In genomic region chr4:40629401-40630334, GRCh38 we compare ENCODE assay signal across 8 cellular contexts. TPM values are rescaled to one million over a fixed set of nuclear protein-coding genes. Genes with fewer than 3 reads are reported as not detected.
DNase-seq lines count a peak whose midpoint lies in the region; ATAC-seq and TF ChIP-seq lines count a peak whose summit lies in the region.

Gene RBM47 (minus strand): TSS chr4:40629864. CDS start chr4:40438893, 190,971 bp downstream.

- no peaks in the 10 kb centered on the region for H3K9me2 ChIP-seq in SK-N-SH

- H3K9me3 ChIP-seq in SK-N-SH: no peaks in the 10 kb centered on the region

- peak within 1 kb of the TSS; percentile 94 for H2AFZ ChIP-seq in SK-N-SH (ENCODE audit: low read depth)

- H3K4me3 ChIP-seq in SK-N-SH (ENCODE audit: low read depth in 2 of 2, low read length in 1 of 2): peak within 1 kb of the TSS; percentile 64 to 70

- peaks cover 4% of the 10 kb centered on the region for H3F3A ChIP-seq in SK-N-SH (replicated peaks; ENCODE audit: insufficient read depth)

- peak; percentile 30; the same call in 1 of the 2 replicates for TF ChIP-seq CTCF in SK-N-SH (IDR thresholded peaks at IDR 0.05)

- H3K4me2 ChIP-seq in SK-N-SH: peak within 1 kb of the TSS; percentile 80

- peak in 1 of 2 experiments; percentile 25; a peak in 1 of 4 replicates for TF ChIP-seq EP300 in SK-N-SH (IDR thresholded peaks at IDR 0.05; ENCODE audit: borderline replicate concordance in 1 of 2, low read depth in 1 of 2, low read length in 1 of 2)

- peak; percentile 3; the same call in 1 of the 2 replicates for TF ChIP-seq RAD21 in SK-N-SH (IDR thresholded peaks at IDR 0.05; ENCODE audit: low read length)

- H4K20me1 ChIP-seq in SK-N-SH (ENCODE audit: insufficient read depth): no peaks in the 10 kb centered on the region

- no peaks in the 10 kb centered on the region; a peak in 2 of 4 replicates for H3K4me1 ChIP-seq in SK-N-SH (ENCODE audit: control insufficient read depth in 1 of 2, insufficient read depth in 2 of 2, low read depth in 1 of 2, low read length in 1 of 2)

- peak; percentile 43 for ATAC-seq in GM21390 (IDR thresholded peaks at IDR 0.05; ENCODE audit: unreplicated experiment)

- POLR2A ChIA-PET in SK-N-SH (lab: Yijun Ruan, JAX): no interaction called here

- H3K27ac ChIP-seq in SK-N-SH (ENCODE audit: low read depth in 2 of 2, low read length in 1 of 2) (peak within 1 kb of the TSS in 1 of 2 experiments; percentile 55; a peak in 1 of 4 replicates), layer of hippocampus (ENCODE audit: low read depth, low read length) (peak within 1 kb of the TSS; percentile 75)

- H3K79me2 ChIP-seq in SK-N-SH (ENCODE audit: insufficient read depth): no peaks in the 10 kb centered on the region

- DNase-seq in ELF-1 (ENCODE audit: low read depth, low spot score) (peak; percentile 88), HT1080 (ENCODE audit: low read depth) (peak; percentile 35), SK-N-SH (peak; percentile 80), cerebellum (ENCODE audit: low spot score) (peak; percentile 2), D341Med (ENCODE audit: low spot score) (no peak)
- peak; percentile 35 to 60 for DNase-seq in stimulated activated CD4-positive, alpha-beta T cell treated with anti-CD3 and anti-CD28 coated beads, Interleukin-2, amount 100 ng/mL, for 24 hours

- H3K27me3 ChIP-seq in SK-N-SH (ENCODE audit: insufficient read depth): no peaks in the 10 kb centered on the region
- no peaks in the 10 kb centered on the region for H3K27me3 ChIP-seq in layer of hippocampus (ENCODE audit: control insufficient read depth, insufficient read depth, low read length)

- 29% methylated on average over 32 of the region's 53 CpGs for WGBS in SK-N-SH (ENCODE audit: low lambda C conversion rate)

- no peaks in the 10 kb centered on the region for H3K36me3 ChIP-seq in SK-N-SH (replicated peaks in 1 of 2; ENCODE audit: control insufficient read depth in 1 of 2, insufficient read depth in 2 of 2, low read length in 1 of 2)

- CTCF ChIA-PET in SK-N-SH (lab: Yijun Ruan, JAX): interaction anchor here (1.1 to 1.5 kb wide), 2 partner anchors 24 to 61 kb away, joined by 3 to 4 read pairs; no protein-coding TSS in a partner anchor

- H3K9ac ChIP-seq in SK-N-SH: peak within 1 kb of the TSS; percentile 69; the same call in 1 of the 2 replicates

TF ChIP-seq in SK-N-SH, 30 proteins besides CTCF, POLR2A, EP300 and RAD21:
- TF ChIP-seq TEAD4 (IDR thresholded peaks at IDR 0.05; ENCODE audit: borderline replicate concordance, insufficient read depth) (peak; percentile 29; the same call in 1 of the 2 replicates), NRF1 (IDR thresholded peaks at IDR 0.05; ENCODE audit: low read depth, low read length) (peak; percentile 54), MXI1 (IDR thresholded peaks at IDR 0.05; ENCODE audit: low read depth, low read length) (no peak), SIN3A (IDR thresholded peaks at IDR 0.05; ENCODE audit: borderline replicate concordance, low read depth, low read length) (no peak), GATA2 (CRISPR knock-in tag; IDR thresholded peaks at IDR 0.05) (no peak), GABPA (IDR thresholded peaks at IDR 0.05; ENCODE audit: low read depth) (no peak), ELF1 (IDR thresholded peaks at IDR 0.05) (0 out of 2 replicates have a peak, but pooled peaks have one; percentile 10)
- TF ChIP-seq, protein P1, sequence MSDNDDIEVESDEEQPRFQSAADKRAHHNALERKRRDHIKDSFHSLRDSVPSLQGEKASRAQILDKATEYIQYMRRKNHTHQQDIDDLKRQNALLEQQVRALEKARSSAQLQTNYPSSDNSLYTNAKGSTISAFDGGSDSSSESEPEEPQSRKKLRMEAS (IDR thresholded peaks at IDR 0.05; ENCODE audit: low read depth): no peak
TF ChIP-seq in SK-N-SH: peak in this region for 3.

RNA-seq across cellular contexts. Expression of gene RBM47, which starts in this region (rescaled TPM):
- total RNA-seq in HT1080 (2014; rRNA removed; shearing (Covaris generic)): 1.2 and 1.5 TPM in 2 replicates
- 0.52 and 0.54 TPM in 2 replicates for polyA plus RNA-seq in HT1080 (2015; cell fraction: cytosol; rRNA removed)
- 0.30 and 0.51 TPM in 2 replicates for polyA plus RNA-seq in HT1080 (2015; cell fraction: nucleus; rRNA removed)
- polyA plus RNA-seq in SK-N-SH (2012; rRNA removed): 4.7 and 6.8 TPM in 2 replicates
- polyA plus RNA-seq in SK-N-SH (2012; cell fraction: cytosol; rRNA removed): 3.9 and 4.6 TPM in 2 replicates
- polyA plus RNA-seq in SK-N-SH (2012; cell fraction: nucleus; rRNA removed): 4.1 and 7.9 TPM in 2 replicates
- 1.8 TPM for total RNA-seq in cerebellum
